In the genomic region with DNA sequence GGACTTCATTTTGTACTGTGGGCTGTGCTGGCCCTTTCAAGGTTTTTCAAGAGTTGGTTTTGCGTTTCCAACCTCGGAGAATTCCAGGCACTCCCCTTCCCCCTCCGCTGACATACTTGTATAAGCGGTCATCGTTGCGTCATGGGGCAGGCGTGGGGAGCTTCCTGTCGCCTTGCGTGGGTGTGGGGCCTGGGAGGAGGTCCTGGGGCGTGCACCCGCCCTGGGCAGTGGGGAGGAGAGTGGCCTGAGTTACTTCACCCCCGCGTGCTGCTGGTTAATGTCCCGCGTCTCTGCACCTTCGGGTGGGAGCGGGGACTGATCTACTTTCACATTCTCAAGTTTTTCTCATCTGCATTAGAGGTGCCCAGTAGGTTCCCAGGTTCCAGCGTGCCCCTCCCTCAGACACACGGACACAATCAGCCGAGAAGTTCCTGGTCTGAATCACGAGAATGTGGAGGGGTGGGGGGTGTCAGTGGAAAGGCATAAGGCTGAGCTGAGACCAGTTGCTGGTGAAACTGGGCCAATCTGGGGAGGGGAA, we compare ENCODE assay signal across 8 cellular contexts. TPM values are rescaled to one million over a fixed set of nuclear protein-coding genes. Genes with fewer than 3 reads are reported as not detected.
DNase-seq lines count a peak whose midpoint lies in the region; ATAC-seq, FAIRE-seq and TF ChIP-seq lines count a peak whose summit lies in the region.

No MANE protein-coding gene starts in this region.

- peak overlapping the region; percentile 94 to 100 (median 99) for H3K4me3 Mint-ChIP-seq in CD8-positive, alpha-beta memory T cell
- H3K4me3 Mint-ChIP-seq in astrocyte (ENCODE audit: unreplicated experiment): peak overlapping the region; percentile 95

- peak overlapping the region; percentile 97 for H3K4me2 ChIP-seq in astrocyte (ENCODE audit: low read length)

- H3K9me3 Mint-ChIP-seq in CD8-positive, alpha-beta memory T cell: peaks cover 0 to 7% (median 3%) of the 10 kb centered on the region in 5 donors
- H3K9me3 Mint-ChIP-seq in astrocyte (ENCODE audit: unreplicated experiment): no peaks in the 10 kb centered on the region

- H3K9me3 ChIP-seq in CD8-positive, alpha-beta memory T cell (ENCODE audit: low read length): no peaks in the 10 kb centered on the region
- no peaks in the 10 kb centered on the region for H3K9me3 ChIP-seq in astrocyte (ENCODE audit: insufficient read depth, low read depth, low read length)
- H3K9me3 ChIP-seq in right cardiac atrium (ENCODE audit: control insufficient read depth, low read length): no peaks in the 10 kb centered on the region

- WGBS in right cardiac atrium: 3% methylated on average over 21 of the region's 21 CpGs

- H2AFZ ChIP-seq in astrocyte (ENCODE audit: low read depth, low read length): no peak overlapping the region

- peaks cover 10 to 44% (median 11%) of the 10 kb centered on the region in 3 donors for H3K36me3 Mint-ChIP-seq in CD8-positive, alpha-beta memory T cell
- H3K36me3 Mint-ChIP-seq in astrocyte (ENCODE audit: low read depth, unreplicated experiment): peaks cover 15% of the 10 kb centered on the region

- H3K4me1 ChIP-seq in CD8-positive, alpha-beta memory T cell (ENCODE audit: insufficient read depth, low read length): peaks cover 32% of the 10 kb centered on the region
- peaks cover 26% of the 10 kb centered on the region for H3K4me1 ChIP-seq in astrocyte (ENCODE audit: insufficient read depth, low read length)
- H3K4me1 ChIP-seq in right cardiac atrium (ENCODE audit: control insufficient read depth, insufficient read depth, low read length): no peaks in the 10 kb centered on the region

- CTCF ChIA-PET in CD8-positive, alpha-beta memory T cell (lab: Charles Lee): interaction anchor here (1.1 to 8.3 kb wide), 9 partner anchors 12 to 189 kb away, joined by 3 to 73 read pairs (median 7); no protein-coding TSS in a partner anchor

- peaks cover 30% of the 10 kb centered on the region for H4K20me1 ChIP-seq in astrocyte (ENCODE audit: insufficient read depth, low read length)

- peaks cover 39 to 60% (median 46%) of the 10 kb centered on the region in 3 donors for H3K4me1 Mint-ChIP-seq in CD8-positive, alpha-beta memory T cell
- peaks cover 7% of the 10 kb centered on the region for H3K4me1 Mint-ChIP-seq in astrocyte (ENCODE audit: low read depth, unreplicated experiment)

- H3K79me2 ChIP-seq in astrocyte (ENCODE audit: insufficient read depth, low read length): peaks cover 52% of the 10 kb centered on the region

- peak overlapping the region; percentile 97 to 99 (median 98) for H3K27ac Mint-ChIP-seq in CD8-positive, alpha-beta memory T cell
- H3K27ac Mint-ChIP-seq in astrocyte (ENCODE audit: unreplicated experiment): peak overlapping the region; percentile 99

- no peak for TF ChIP-seq CTCF in astrocyte (IDR thresholded peaks at IDR 0.05; ENCODE audit: insufficient read depth, low read depth, low read length)

- peak overlapping the region; percentile 99 for H3K27ac ChIP-seq in CD8-positive, alpha-beta memory T cell (ENCODE audit: low read depth, low read length)
- H3K27ac ChIP-seq in astrocyte (ENCODE audit: low read depth, low read length) (peak overlapping the region; percentile 95), right cardiac atrium (ENCODE audit: low read length) (peak overlapping the region; percentile 91)

- peak overlapping the region; percentile 100 for H3K9ac ChIP-seq in astrocyte (ENCODE audit: low read length)

- peak overlapping the region; percentile 76 for H3K4me3 ChIP-seq in CD8-positive, alpha-beta memory T cell (ENCODE audit: low read length)
- H3K4me3 ChIP-seq in astrocyte (ENCODE audit: insufficient read depth, low read depth, low read length) (peak overlapping the region; percentile 100), right cardiac atrium (ENCODE audit: low read length) (peak overlapping the region; percentile 72)

- intact Hi-C loops in right cardiac atrium (cut with DNase I): no loop called here

- DNase-seq in CD8-positive, alpha-beta memory T cell: peak in 4 of 5 donors; percentile 45 to 75 (median 56)
- peak in 69 of 76 experiments; percentile 27 to 90 (median 75) for DNase-seq in HUDEP-2 (lab: John Stamatoyannopoulos, UW; ENCODE audit: unreplicated experiment in 76 of 76)
- peak; percentile 47 to 65 for DNase-seq in SW 1271 (lab: John Stamatoyannopoulos, UW)
- DNase-seq in astrocyte (ENCODE audit: low read depth): peak; percentile 92
- DNase-seq in right cardiac atrium: peak; percentile 96 to 97 (median 97)
- peak; percentile 77 for DNase-seq in retina
- DNase-seq in KG1 (lab: John Stamatoyannopoulos, UW): no peak

- H3K36me3 ChIP-seq in CD8-positive, alpha-beta memory T cell (ENCODE audit: insufficient read depth, low read length): peaks cover 9% of the 10 kb centered on the region
- H3K36me3 ChIP-seq in astrocyte (ENCODE audit: insufficient read depth, low read length): no peaks in the 10 kb centered on the region

- H3K27me3 Mint-ChIP-seq in CD8-positive, alpha-beta memory T cell: peaks cover 0 to 22% of the 10 kb centered on the region in 2 donors
- H3K27me3 Mint-ChIP-seq in astrocyte (ENCODE audit: low read depth, unreplicated experiment): no peaks in the 10 kb centered on the region

- ATAC-seq in right cardiac atrium: peak; percentile 34 to 50
- no peak for ATAC-seq in HG02852 (IDR thresholded peaks at IDR 0.05; ENCODE audit: unreplicated experiment)

- POLR2A ChIA-PET in CD8-positive, alpha-beta memory T cell (lab: Charles Lee): interaction anchor here (0.7 to 5.3 kb wide), 8 partner anchors 13 to 431 kb away, joined by 3 to 129 read pairs (median 8); partner anchors contain the start of gene NACC1

- H3K27me3 ChIP-seq in CD8-positive, alpha-beta memory T cell (ENCODE audit: insufficient read depth, low read length, poor library complexity, severe bottlenecking): no peaks in the 10 kb centered on the region
- H3K27me3 ChIP-seq in astrocyte (ENCODE audit: insufficient read depth, low read length): no peaks in the 10 kb centered on the region
- no peaks in the 10 kb centered on the region for H3K27me3 ChIP-seq in right cardiac atrium (ENCODE audit: control insufficient read depth, insufficient read depth)

- no peak for FAIRE-seq in astrocyte (lab: Jason Lieb, UNC)

RNA-seq across cellular contexts. Expression of gene IER2, which starts 4.1 kb away (rescaled TPM):
- 100 to 1,000 TPM; 102 to 111 TPM for total RNA-seq in CD8-positive, alpha-beta memory T cell
- polyA plus RNA-seq in CD8-positive, alpha-beta memory T cell: 277 TPM
- total RNA-seq in astrocyte (58.7 and 71.3 TPM in 2 replicates), right cardiac atrium (10 to 100 TPM; 22.2 to 53.5 (median 29.2) TPM)
- 62.9 TPM for polyA plus RNA-seq in right cardiac atrium

RNA-seq across cellular contexts. Expression of gene STX10, which starts 4.1 kb away (rescaled TPM):
- 10 to 100 TPM; 60.9 to 63.7 TPM for total RNA-seq in CD8-positive, alpha-beta memory T cell
- polyA plus RNA-seq in CD8-positive, alpha-beta memory T cell: 58.7 TPM
- total RNA-seq in astrocyte: 39.7 and 39.8 TPM in 2 replicates
- total RNA-seq in right cardiac atrium: 10 to 100 TPM; 30.8 to 39.8 (median 37.2) TPM
- polyA plus RNA-seq in right cardiac atrium: 47.7 TPM

RNA-seq across cellular contexts. Expression of gene NACC1, which starts 36.2 kb away (rescaled TPM):
- 100 to 1,000 TPM in 1 of 2 experiments, 10 to 100 TPM in 1; 89.9 to 111 TPM for total RNA-seq in CD8-positive, alpha-beta memory T cell
- polyA plus RNA-seq in CD8-positive, alpha-beta memory T cell: 3.9 TPM
- total RNA-seq in astrocyte (96.4 and 104 TPM in 2 replicates), right cardiac atrium (10 to 100 TPM; 27.6 to 44.2 (median 40.2) TPM)
- 40.2 TPM for polyA plus RNA-seq in right cardiac atrium

RNA-seq across cellular contexts. Expression of gene TRMT1, which starts 37.8 kb away (rescaled TPM):
- 100 to 1,000 TPM; 138 TPM for total RNA-seq in CD8-positive, alpha-beta memory T cell
- polyA plus RNA-seq in CD8-positive, alpha-beta memory T cell: 18.2 TPM
- total RNA-seq in astrocyte (43.0 and 43.3 TPM in 2 replicates), right cardiac atrium (10 to 100 TPM; 14.8 to 22.2 (median 17.5) TPM)
- polyA plus RNA-seq in right cardiac atrium: 19.9 TPM

RNA-seq across cellular contexts. Expression of gene LYL1, which starts 51.7 kb away (rescaled TPM):
- total RNA-seq in CD8-positive, alpha-beta memory T cell: 1 to 10 TPM; 2.3 to 2.5 TPM
- polyA plus RNA-seq in CD8-positive, alpha-beta memory T cell: 4.1 TPM
- 0.27 TPM in 1 of 2 replicates, not detected in the other for total RNA-seq in astrocyte
- total RNA-seq in right cardiac atrium: 10 to 100 TPM in 2 of 4 donors, 1 to 10 TPM in 2; 8.0 to 11.9 (median 10.1) TPM
- 8.0 TPM for polyA plus RNA-seq in right cardiac atrium
